Comparison of ENCODE assay signal across 7 cellular contexts in genomic region chr6:31834704-31835375, GRCh38. TPM values are rescaled to one million over a fixed set of nuclear protein-coding genes. Genes with fewer than 3 reads are reported as not detected.
DNase-seq lines count a peak whose midpoint lies in the region; TF ChIP-seq lines count a peak whose summit lies in the region.

No MANE protein-coding gene starts in this region.

- peak; percentile 76 to 96 for DNase-seq in SJSA1 (ENCODE audit: low read depth in 1 of 2, low spot score in 2 of 2)
- peak; percentile 62 to 73 (median 66) for DNase-seq in activated naive CD4-positive, alpha-beta T cell (lab: John Stamatoyannopoulos, UW)
- DNase-seq in glomerular endothelial cell (ENCODE audit: extremely low read depth, low read depth, low spot score) = peak; percentile 64
- peak in 55 of 56 donors; percentile 14 to 93 (median 80) for DNase-seq in nucleus accumbens (lab: John Stamatoyannopoulos, UW)
- peak; percentile 81 to 90 for DNase-seq in suprapubic skin (ENCODE audit: low spot score in 2 of 2)

- no peaks in the 10 kb centered on the region for H3K9me3 Mint-ChIP-seq in IgD-negative memory B cell

- H3K9me3 ChIP-seq in SJSA1 (replicated peaks) (no peaks in the 10 kb centered on the region), suprapubic skin (no peaks in the 10 kb centered on the region)

- peak overlapping the region; percentile 95 to 98 (median 96) for H3K4me3 Mint-ChIP-seq in IgD-negative memory B cell

- H3K27ac ChIP-seq in SJSA1 (peak overlapping the region; percentile 99), suprapubic skin (peak overlapping the region; percentile 95)

- H3K4me1 ChIP-seq in SJSA1 (replicated peaks) = peaks cover 38% of the 10 kb centered on the region
- peaks cover 70% of the 10 kb centered on the region for H3K4me1 ChIP-seq in suprapubic skin

- H3K36me3 ChIP-seq in SJSA1 = peaks cover 55% of the 10 kb centered on the region
- H3K36me3 ChIP-seq in suprapubic skin = peaks cover 28% of the 10 kb centered on the region

- no peak for TF ChIP-seq EP300 in suprapubic skin (IDR thresholded peaks at IDR 0.05)

- H3K4me3 ChIP-seq in SJSA1 (peak overlapping the region; percentile 74), suprapubic skin (peak overlapping the region; percentile 81)

- under 1% methylated on average over 37 of the region's 37 CpGs for WGBS in suprapubic skin

- H3K27me3 Mint-ChIP-seq in IgD-negative memory B cell = no peaks in the 10 kb centered on the region

- peaks cover 2% of the 10 kb centered on the region for H3K36me3 Mint-ChIP-seq in IgD-negative memory B cell

- H3K27ac Mint-ChIP-seq in IgD-negative memory B cell = peak overlapping the region; percentile 98 to 100 (median 99)

- H3K27me3 ChIP-seq in SJSA1 (replicated peaks) = no peaks in the 10 kb centered on the region
- no peaks in the 10 kb centered on the region for H3K27me3 ChIP-seq in suprapubic skin

- TF ChIP-seq POLR2A in GM18526 (IDR thresholded peaks at IDR 0.05; ENCODE audit: extremely low read depth, insufficient read length) = peak; percentile 99
- peak; percentile 34 to 70 for TF ChIP-seq POLR2A in suprapubic skin (IDR thresholded peaks at IDR 0.05)

- TF ChIP-seq CTCF in suprapubic skin (IDR thresholded peaks at IDR 0.05) = no peak

- H3K4me1 Mint-ChIP-seq in IgD-negative memory B cell = peaks cover 29 to 40% (median 38%) of the 10 kb centered on the region in 3 donors

RNA-seq across cellular contexts. Expression of gene HSPA1B, which starts 7.3 kb away (rescaled TPM):
- polyA plus RNA-seq in IgD-negative memory B cell = 5.7 TPM
- total RNA-seq in SJSA1 (2014; rRNA removed; shearing (Covaris generic)) = 218 and 257 TPM in 2 replicates
- total RNA-seq in glomerular endothelial cell (76.3 and 95.3 TPM in 2 replicates), suprapubic skin (100 to 1,000 TPM; 243 to 686 (median 558) TPM)

RNA-seq across cellular contexts. Expression of gene HSPA1A, which starts 19.5 kb away (rescaled TPM):
- 49.5 TPM for polyA plus RNA-seq in IgD-negative memory B cell
- total RNA-seq in SJSA1 (2014; rRNA removed; shearing (Covaris generic)) = 211 and 214 TPM in 2 replicates
- 140 and 161 TPM in 2 replicates for total RNA-seq in glomerular endothelial cell
- 100 to 1,000 TPM; 200 to 464 (median 408) TPM for total RNA-seq in suprapubic skin

RNA-seq across cellular contexts. Expression of gene HSPA1L, which starts 19.8 kb away (rescaled TPM):
- 1.2 TPM for polyA plus RNA-seq in IgD-negative memory B cell
- 0.78 and 0.87 TPM in 2 replicates for total RNA-seq in SJSA1 (2014; rRNA removed; shearing (Covaris generic))
- total RNA-seq in glomerular endothelial cell (0.44 and 0.53 TPM in 2 replicates), suprapubic skin (1 to 10 TPM in 3 of 4 donors, under 1 TPM in 1; 0.83 to 3.1 (median 1.8) TPM)

RNA-seq across cellular contexts. Expression of gene NEU1, which starts 27.8 kb away (rescaled TPM):
- 25.0 TPM for polyA plus RNA-seq in IgD-negative memory B cell
- 38.1 and 38.6 TPM in 2 replicates for total RNA-seq in SJSA1 (2014; rRNA removed; shearing (Covaris generic))
- 82.6 and 83.5 TPM in 2 replicates for total RNA-seq in glomerular endothelial cell
- 10 to 100 TPM; 22.2 to 42.7 (median 39.8) TPM for total RNA-seq in suprapubic skin

RNA-seq across cellular contexts. Expression of gene LSM2, which starts 28.1 kb away (rescaled TPM):
- 100 TPM for polyA plus RNA-seq in IgD-negative memory B cell
- total RNA-seq in SJSA1 (2014; rRNA removed; shearing (Covaris generic)) = 72.6 and 89.4 TPM in 2 replicates
- 45.3 and 74.3 TPM in 2 replicates for total RNA-seq in glomerular endothelial cell
- 10 to 100 TPM; 21.7 to 39.5 (median 30.2) TPM for total RNA-seq in suprapubic skin

Comparison
In these comparisons a context has a peak if more than half of its experiments do, and no peak if none do; other contexts are left out.
1. Peak in every context shown above with its lines: DNase-seq, H3K4me3 ChIP-seq and H3K27ac ChIP-seq.